Comparison of ENCODE assay signal across 1 cellular context in the genomic region with DNA sequence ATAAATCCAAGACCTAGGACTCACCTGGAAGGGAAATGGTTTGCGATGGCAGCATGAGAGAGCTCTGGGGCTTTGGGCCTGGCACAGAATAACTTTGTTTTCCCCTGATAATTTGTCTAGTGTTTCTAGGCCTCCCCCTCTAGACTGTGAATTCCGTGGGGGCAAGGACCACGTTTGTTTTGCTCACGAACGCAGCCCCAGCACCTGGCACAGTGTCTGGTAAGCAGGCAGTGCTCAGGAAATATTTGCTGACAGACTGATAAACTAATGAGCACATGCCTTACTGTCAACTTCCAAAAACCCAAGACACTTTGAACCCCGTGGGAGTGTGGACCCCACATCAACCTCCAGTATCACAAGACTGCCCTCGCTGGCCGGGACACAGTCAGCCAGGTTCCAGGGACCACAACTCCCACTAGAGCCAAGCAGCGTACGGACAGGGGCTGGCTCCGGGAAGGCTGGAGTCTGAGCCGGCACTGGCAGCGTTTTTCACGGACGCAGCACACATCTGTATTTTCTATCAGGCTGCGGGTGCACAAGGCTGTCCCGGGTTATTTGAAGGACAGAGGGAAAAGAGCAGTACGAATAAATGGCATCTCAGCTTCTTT.
TF ChIP-seq lines count a peak whose summit lies in the region.

No MANE protein-coding gene starts in this region.

TF ChIP-seq in endothelial cell of umbilical vein, 7 proteins besides CTCF, POLR2A, EP300 and RAD21:
- TF ChIP-seq JUN (IDR thresholded peaks at IDR 0.05; ENCODE audit: borderline replicate concordance, insufficient read depth, insufficient read length, low read depth) (no peak), POLR2AphosphoS5 (IDR thresholded peaks at IDR 0.05; ENCODE audit: insufficient read depth, low read depth, low read length) (peak; percentile 16)
TF ChIP-seq in endothelial cell of umbilical vein: peak in this region for 1.
